26 cellular contexts compared by ENCODE assay signal in the genomic region with DNA sequence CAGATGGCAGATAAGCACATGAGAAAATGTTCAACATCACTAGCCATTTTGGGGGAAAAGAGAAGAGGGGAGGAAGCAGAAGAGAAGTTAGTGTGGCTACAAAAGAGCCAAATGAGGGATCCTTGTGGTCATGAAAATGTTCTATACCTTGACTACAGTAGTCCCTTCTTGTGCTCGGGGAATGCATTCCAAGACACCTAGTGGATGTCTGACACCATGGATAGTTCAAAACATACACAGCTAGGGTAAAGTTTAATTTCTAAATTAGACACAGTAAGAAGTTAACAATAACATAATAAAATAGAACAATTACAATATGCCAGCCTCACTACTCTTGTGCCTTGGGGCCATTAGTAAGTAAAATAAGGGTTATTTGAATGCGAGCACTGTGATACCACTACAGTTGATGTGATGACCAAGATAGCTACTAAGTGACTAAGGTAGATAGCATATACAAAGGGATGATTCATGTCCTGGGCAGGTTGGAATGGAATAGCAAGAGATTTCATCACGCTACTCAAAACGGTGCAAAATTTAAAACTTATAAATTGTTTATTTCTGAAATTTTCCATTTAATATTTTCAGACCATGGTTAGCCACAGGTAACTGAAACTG.
DNase-seq lines count a peak whose midpoint lies in the region; ATAC-seq, FAIRE-seq and TF ChIP-seq lines count a peak whose summit lies in the region.
"Had no signal": no experiment of that assay in that cellular context is flagged by ENCODE, and none has a peak within 500 bp of the region (broad histone marks: within the 10 kb centered on the region; RNA-seq: fewer than 3 reads in every experiment).

No MANE protein-coding gene starts in this region.

- no peak overlapping the region for H3K14ac ChIP-seq in mesenchymal stem cell (ENCODE audit: low read length in 2 of 2)

- no peak overlapping the region for H3K4me2 ChIP-seq in mesenchymal stem cell (ENCODE audit: low read length, poor library complexity, severe bottlenecking)
- H3K4me2 ChIP-seq: hepatocyte, KMS-11 had no signal

- DNase-seq in EL (peak; percentile 77), M059J (ENCODE audit: low read depth) (peak; percentile 96), bronchial epithelial cell (ENCODE audit: low read depth) (peak; percentile 84), mesenchymal stem cell (peak; percentile 56), cortex of kidney (lab: John Stamatoyannopoulos, UW) (no peak), DMS 273 (lab: John Stamatoyannopoulos, UW; ENCODE audit: unreplicated experiment) (no peak)
- DNase-seq: activated CD4-positive, alpha-beta memory T cell treated with anti-CD3 and anti-CD28 coated beads, Interleukin-2, amount 10 ng/mL, durations not matched to agents 7 days and 5 days; activated CD4-positive, CD25-positive, alpha-beta regulatory T cell; adrenal gland; AML-193; CD8-positive, alpha-beta memory T cell; DMS79 treated with DMSO at 0.1 percent for 48 hours; kidney; NCI-H187 treated with DMSO at 0.1 percent for 48 hours; NCI-H69; stimulated activated CD4-positive, alpha-beta T cell treated with anti-CD3 and anti-CD28 coated beads, Interleukin-1b, Interleukin-23, amount 100 ng/mL, for 48 hours; T-helper 9 cell had no signal

- no peak overlapping the region for H4K91ac ChIP-seq in mesenchymal stem cell (ENCODE audit: low read length)

- peak overlapping the region in 1 of 2 experiments; percentile 31 for H2BK12ac ChIP-seq in mesenchymal stem cell (ENCODE audit: low read length in 2 of 2)

- H3K23ac ChIP-seq in mesenchymal stem cell (ENCODE audit: low read length in 2 of 2), result no peak overlapping the region

- H3K27me3 ChIP-seq in bronchial epithelial cell (ENCODE audit: control insufficient read depth, insufficient read depth, low read length), result no peaks in the 10 kb centered on the region
- no peaks in the 10 kb centered on the region for H3K27me3 ChIP-seq in mesenchymal stem cell (ENCODE audit: control insufficient read depth in 1 of 2, insufficient read depth in 1 of 2, low read length in 2 of 2)
- H3K27me3 ChIP-seq: adrenal gland, hepatocyte, neutrophil had no signal

- H2BK15ac ChIP-seq in mesenchymal stem cell (ENCODE audit: low read depth, poor library complexity, severe bottlenecking), result no peak overlapping the region

- H2AK5ac ChIP-seq in mesenchymal stem cell (ENCODE audit: low read length, severe bottlenecking), result no peak overlapping the region

- no peak overlapping the region for H3K4me3 ChIP-seq in bronchial epithelial cell (ENCODE audit: low read depth, low read length)
- no peak overlapping the region for H3K4me3 ChIP-seq in mesenchymal stem cell (ENCODE audit: insufficient read depth in 1 of 2, low read depth in 1 of 2, low read length in 2 of 2)
- H3K4me3 ChIP-seq: adrenal gland, cardiac muscle cell, hepatocyte, skin epidermis had no signal

- no peaks in the 10 kb centered on the region for H3K9me3 ChIP-seq in mesenchymal stem cell (ENCODE audit: control insufficient read depth, low read length)
- H3K9me3 ChIP-seq: adrenal gland, neutrophil had no signal

- no peaks in the 10 kb centered on the region for H3K79me1 ChIP-seq in mesenchymal stem cell (replicated peaks; ENCODE audit: low read length, poor library complexity, severe bottlenecking)

- WGBS in mesenchymal stem cell, result 53% methylated on average over 2 of the region's 4 CpGs

- H3K18ac ChIP-seq in mesenchymal stem cell (ENCODE audit: low read depth in 1 of 2, low read length in 2 of 2), result no peak overlapping the region

- TF ChIP-seq CTCF in bronchial epithelial cell (IDR thresholded peaks at IDR 0.05; ENCODE audit: insufficient read depth, low read length, severe bottlenecking), result no peak

- H4K8ac ChIP-seq in mesenchymal stem cell (ENCODE audit: low read length), result no peak overlapping the region

- H3K4ac ChIP-seq in mesenchymal stem cell (ENCODE audit: low read depth in 1 of 2, low read length in 2 of 2), result no peak overlapping the region

- H3K4me1 ChIP-seq in mesenchymal stem cell (ENCODE audit: control insufficient read depth, insufficient read depth, low read depth, low read length), result no peaks in the 10 kb centered on the region
- H3K4me1 ChIP-seq: adrenal gland had no signal

- H3K36me3 ChIP-seq in bronchial epithelial cell (ENCODE audit: control insufficient read depth, insufficient read depth, low read length) (no peaks in the 10 kb centered on the region), mesenchymal stem cell (ENCODE audit: control insufficient read depth in 1 of 2, insufficient read depth in 2 of 2, low read depth in 1 of 2, low read length in 2 of 2) (no peaks in the 10 kb centered on the region)
- H3K36me3 ChIP-seq: adrenal gland, cardiac muscle cell, neutrophil had no signal

- FAIRE-seq in bronchial epithelial cell (lab: Jason Lieb, UNC), result no peak
- FAIRE-seq: frontal cortex, kidney had no signal

- H3K27ac ChIP-seq in mesenchymal stem cell (ENCODE audit: low read length, poor library complexity, severe bottlenecking), result no peak overlapping the region
- H3K27ac ChIP-seq: adrenal gland, cardiac muscle cell, hepatocyte, KMS-11, neutrophil, skin epidermis had no signal

- H2BK5ac ChIP-seq in mesenchymal stem cell (ENCODE audit: low read depth, low read length, poor library complexity, severe bottlenecking), result no peak overlapping the region

- no peak overlapping the region for H3K9ac ChIP-seq in mesenchymal stem cell (ENCODE audit: low read length)
- H3K9ac ChIP-seq: KMS-11 had no signal

- no peak overlapping the region for H2BK120ac ChIP-seq in mesenchymal stem cell (ENCODE audit: low read depth, low read length)

- ATAC-seq in HG03108 (IDR thresholded peaks at IDR 0.05; ENCODE audit: unreplicated experiment) (no peak), HG03354 (IDR thresholded peaks at IDR 0.05; ENCODE audit: poor library complexity, severe bottlenecking, unreplicated experiment) (no peak)
- ATAC-seq: stimulated activated effector memory CD8-positive, alpha-beta T cell treated with anti-CD3 and anti-CD28 coated beads, Interleukin-12 subunit alpha, Interleukin-12 subunit beta, amount 100 ng/mL, for 72 hours had no signal

- no peak overlapping the region for H2AFZ ChIP-seq in mesenchymal stem cell (ENCODE audit: low read depth, low read length)
- H2AFZ ChIP-seq: hepatocyte had no signal

Comparison
In these comparisons a context has a peak if more than half of its experiments do, and no peak if none do; other contexts are left out.
1. DNase-seq: peak in EL (single experiment), M059J (single experiment), bronchial epithelial cell (single experiment) and mesenchymal stem cell (single experiment); none in cortex of kidney (single experiment) and DMS 273 (single experiment).